Comparison of ENCODE assay signal across 15 cellular contexts in genomic region chr4:145056325-145057130, GRCh38. TPM values are rescaled to one million over a fixed set of nuclear protein-coding genes. Genes with fewer than 3 reads are reported as not detected.
DNase-seq lines count a peak whose midpoint lies in the region; ATAC-seq lines count a peak whose summit lies in the region.
"Had no signal": no experiment of that assay in that cellular context is flagged by ENCODE, and none has a peak within 500 bp of the region (broad histone marks: within the 10 kb centered on the region; RNA-seq: fewer than 3 reads in every experiment).

No MANE protein-coding gene starts in this region.

- H3K27ac Mint-ChIP-seq in activated naive CD4-positive, alpha-beta T cell treated with anti-CD3 and anti-CD28 coated beads, Interleukin-2, amount 50 U/mL, for 72 hours = no peak overlapping the region
- H3K27ac Mint-ChIP-seq in activated T-helper 17 cell treated with anti-CD3 and anti-CD28 coated beads, Interleukin-2, amount 50 U/mL, for 72 hours = peak overlapping the region; percentile 15
- peak overlapping the region; percentile 1 to 80 (median 18) for H3K27ac Mint-ChIP-seq in immature natural killer cell
- peak overlapping the region in 1 of 2 donors; percentile 86 for H3K27ac Mint-ChIP-seq in stimulated activated naive CD8-positive, alpha-beta T cell treated with anti-CD3 and anti-CD28 coated beads, Interleukin-15, amount 100 ng/mL, for 72 hours

- DNase-seq in activated naive CD4-positive, alpha-beta T cell treated with anti-CD3 and anti-CD28 coated beads, Interleukin-2, amount 50 U/mL, for 72 hours (ENCODE audit: low spot score in 2 of 2) = no peak
- no peak for DNase-seq in activated naive CD4-positive, alpha-beta T cell (lab: John Stamatoyannopoulos, UW)
- no peak for DNase-seq in immature natural killer cell
- peak in 1 of 2 donors; percentile 7 for DNase-seq in stimulated activated naive CD8-positive, alpha-beta T cell treated with anti-CD3 and anti-CD28 coated beads, Interleukin-15, amount 100 ng/mL, for 72 hours
- DNase-seq in NCI-H226 = no peak
- DNase-seq in hepatic stellate cell (ENCODE audit: low spot score) = no peak
- DNase-seq: CD8-positive, alpha-beta memory T cell; DND-41; GDM1; NCI-H146; NCI-H2227 treated with DMSO at 0.1 percent for 48 hours; NCI-H526 treated with DMSO at 0.1 percent for 48 hours; NK-92 treated with Interleukin-12 subunit alpha and Interleukin-12 subunit beta, amount 100 ng/mL, for 24 hours had no signal

- peak; percentile 39 to 46 for ATAC-seq in activated naive CD4-positive, alpha-beta T cell treated with anti-CD3 and anti-CD28 coated beads, Interleukin-2, amount 50 U/mL, for 72 hours
- peak; percentile 56 for ATAC-seq in activated T-helper 17 cell treated with anti-CD3 and anti-CD28 coated beads, Interleukin-2, amount 50 U/mL, for 72 hours (replicated peaks)
- peak; percentile 71 for ATAC-seq in stimulated activated naive CD8-positive, alpha-beta T cell treated with anti-CD3 and anti-CD28 coated beads, Interleukin-15, amount 100 ng/mL, for 72 hours
- ATAC-seq: HCT116 had no signal

- H3K4me3 Mint-ChIP-seq in activated T-helper 17 cell treated with anti-CD3 and anti-CD28 coated beads, Interleukin-2, amount 50 U/mL, for 72 hours = peak overlapping the region; percentile 14
- peak overlapping the region in 1 of 5 donors; percentile 26 for H3K4me3 Mint-ChIP-seq in immature natural killer cell
- H3K4me3 Mint-ChIP-seq in stimulated activated naive CD8-positive, alpha-beta T cell treated with anti-CD3 and anti-CD28 coated beads, Interleukin-15, amount 100 ng/mL, for 72 hours = peak overlapping the region; percentile 49
- H3K4me3 Mint-ChIP-seq: CD8-positive, alpha-beta memory T cell had no signal

- H3K27me3 Mint-ChIP-seq in activated T-helper 17 cell treated with anti-CD3 and anti-CD28 coated beads, Interleukin-2, amount 50 U/mL, for 72 hours = no peaks in the 10 kb centered on the region
- no peaks in the 10 kb centered on the region for H3K27me3 Mint-ChIP-seq in immature natural killer cell (ENCODE audit: low read depth in 3 of 3)
- no peaks in the 10 kb centered on the region for H3K27me3 Mint-ChIP-seq in stimulated activated naive CD8-positive, alpha-beta T cell treated with anti-CD3 and anti-CD28 coated beads, Interleukin-15, amount 100 ng/mL, for 72 hours
- H3K27me3 Mint-ChIP-seq: CD8-positive, alpha-beta memory T cell had no signal

- H3K36me3 Mint-ChIP-seq in activated naive CD4-positive, alpha-beta T cell treated with anti-CD3 and anti-CD28 coated beads, Interleukin-2, amount 50 U/mL, for 72 hours = no peaks in the 10 kb centered on the region
- peaks cover 11% of the 10 kb centered on the region for H3K36me3 Mint-ChIP-seq in activated T-helper 17 cell treated with anti-CD3 and anti-CD28 coated beads, Interleukin-2, amount 50 U/mL, for 72 hours (ENCODE audit: low read depth)
- peaks cover 0 to 5% (median 5%) of the 10 kb centered on the region in 3 donors for H3K36me3 Mint-ChIP-seq in immature natural killer cell

- peaks cover 28% of the 10 kb centered on the region for H3K4me1 Mint-ChIP-seq in activated T-helper 17 cell treated with anti-CD3 and anti-CD28 coated beads, Interleukin-2, amount 50 U/mL, for 72 hours
- H3K4me1 Mint-ChIP-seq in immature natural killer cell = peaks cover 30 to 37% of the 10 kb centered on the region in 2 donors
- peaks cover 35% of the 10 kb centered on the region for H3K4me1 Mint-ChIP-seq in stimulated activated naive CD8-positive, alpha-beta T cell treated with anti-CD3 and anti-CD28 coated beads, Interleukin-15, amount 100 ng/mL, for 72 hours

- H3K9me3 Mint-ChIP-seq in activated naive CD4-positive, alpha-beta T cell treated with anti-CD3 and anti-CD28 coated beads, Interleukin-2, amount 50 U/mL, for 72 hours = no peaks in the 10 kb centered on the region
- H3K9me3 Mint-ChIP-seq in activated T-helper 17 cell treated with anti-CD3 and anti-CD28 coated beads, Interleukin-2, amount 50 U/mL, for 72 hours = no peaks in the 10 kb centered on the region
- H3K9me3 Mint-ChIP-seq in immature natural killer cell = no peaks in the 10 kb centered on the region
- no peaks in the 10 kb centered on the region for H3K9me3 Mint-ChIP-seq in stimulated activated naive CD8-positive, alpha-beta T cell treated with anti-CD3 and anti-CD28 coated beads, Interleukin-15, amount 100 ng/mL, for 72 hours
- H3K9me3 Mint-ChIP-seq: CD8-positive, alpha-beta memory T cell had no signal

RNA-seq across cellular contexts. Expression of gene ANAPC10, which starts 41.5 kb away (rescaled TPM):
- total RNA-seq in activated naive CD4-positive, alpha-beta T cell treated with anti-CD3 and anti-CD28 coated beads, Interleukin-2, amount 50 U/mL, for 72 hours = 10 to 100 TPM; 28.3 to 42.5 TPM
- total RNA-seq in activated T-helper 17 cell treated with anti-CD3 and anti-CD28 coated beads, Interleukin-2, amount 50 U/mL, for 72 hours = 10 to 100 TPM; 21.8 to 32.5 TPM
- 10 to 100 TPM; 32.6 to 39.7 (median 33.0) TPM for polyA plus RNA-seq in immature natural killer cell

RNA-seq across cellular contexts. Expression of gene ABCE1, which starts 41.6 kb away (rescaled TPM):
- 100 to 1,000 TPM; 131 to 162 TPM for total RNA-seq in activated naive CD4-positive, alpha-beta T cell treated with anti-CD3 and anti-CD28 coated beads, Interleukin-2, amount 50 U/mL, for 72 hours
- 100 to 1,000 TPM in 1 of 2 donors, 10 to 100 TPM in 1; 99.9 to 137 TPM for total RNA-seq in activated T-helper 17 cell treated with anti-CD3 and anti-CD28 coated beads, Interleukin-2, amount 50 U/mL, for 72 hours
- polyA plus RNA-seq in immature natural killer cell = 10 to 100 TPM; 29.2 to 47.6 (median 34.0) TPM

Comparison
In these comparisons a context has a peak if more than half of its experiments do, and no peak if none do; other contexts are left out.
1. H3K27ac Mint-ChIP-seq: peak in activated T-helper 17 cell treated with anti-CD3 and anti-CD28 coated beads, Interleukin-2, amount 50 U/mL, for 72 hours (single experiment) and immature natural killer cell (6 of 6); none in activated naive CD4-positive, alpha-beta T cell treated with anti-CD3 and anti-CD28 coated beads, Interleukin-2, amount 50 U/mL, for 72 hours (0 of 2).
2. Peak in every context shown above with its lines, with median percentiles within 50 percentile points of each other: ATAC-seq.